ENCODE assay signal across 14 cellular contexts in genomic region chr7:158107806-158108205, GRCh38.
"Had no signal": no experiment of that assay in that cellular context is flagged by ENCODE, and none has a peak within 500 bp of the region (broad histone marks: within the 10 kb centered on the region; RNA-seq: fewer than 3 reads in every experiment).

No MANE protein-coding gene starts in this region.

- H3K4me1 ChIP-seq: adrenal gland, gastroesophageal sphincter, left lung, tibial artery, vagina had no signal

- H3K27me3 ChIP-seq: adrenal gland, left lung, vagina had no signal

- H3K4me3 ChIP-seq: adrenal gland, gastroesophageal sphincter, left lung, tibial artery, vagina had no signal

- DNase-seq: activated CD4-positive, alpha-beta memory T cell treated with anti-CD3 and anti-CD28 coated beads for 36 hours; activated CD4-positive, alpha-beta T cell treated with anti-CD3 and anti-CD28 coated beads for 36 hours; activated effector memory CD4-positive, alpha-beta T cell treated with anti-CD3 and anti-CD28 coated beads, Interleukin-2, amount 50 U/mL, for 16 hours; activated T-cell treated with anti-CD3 and anti-CD28 coated beads, Interleukin-2, amount 50 U/mL, for 48 hours; left lung; mammary epithelial cell; naive B cell; retina; stimulated activated CD4-positive, alpha-beta T cell treated with anti-CD3 and anti-CD28 coated beads, Interleukin-2, amount 100 ng/mL, for 48 hours; WERI-Rb-1 had no signal

- H3K27ac ChIP-seq: adrenal gland, gastroesophageal sphincter, left lung, tibial artery, vagina, WERI-Rb-1 had no signal

- H3K9me3 ChIP-seq: adrenal gland, gastroesophageal sphincter, vagina had no signal

- H3K36me3 ChIP-seq: adrenal gland, gastroesophageal sphincter, left lung, tibial artery, vagina, WERI-Rb-1 had no signal
